8 cellular contexts compared by ENCODE assay signal in the genomic region with DNA sequence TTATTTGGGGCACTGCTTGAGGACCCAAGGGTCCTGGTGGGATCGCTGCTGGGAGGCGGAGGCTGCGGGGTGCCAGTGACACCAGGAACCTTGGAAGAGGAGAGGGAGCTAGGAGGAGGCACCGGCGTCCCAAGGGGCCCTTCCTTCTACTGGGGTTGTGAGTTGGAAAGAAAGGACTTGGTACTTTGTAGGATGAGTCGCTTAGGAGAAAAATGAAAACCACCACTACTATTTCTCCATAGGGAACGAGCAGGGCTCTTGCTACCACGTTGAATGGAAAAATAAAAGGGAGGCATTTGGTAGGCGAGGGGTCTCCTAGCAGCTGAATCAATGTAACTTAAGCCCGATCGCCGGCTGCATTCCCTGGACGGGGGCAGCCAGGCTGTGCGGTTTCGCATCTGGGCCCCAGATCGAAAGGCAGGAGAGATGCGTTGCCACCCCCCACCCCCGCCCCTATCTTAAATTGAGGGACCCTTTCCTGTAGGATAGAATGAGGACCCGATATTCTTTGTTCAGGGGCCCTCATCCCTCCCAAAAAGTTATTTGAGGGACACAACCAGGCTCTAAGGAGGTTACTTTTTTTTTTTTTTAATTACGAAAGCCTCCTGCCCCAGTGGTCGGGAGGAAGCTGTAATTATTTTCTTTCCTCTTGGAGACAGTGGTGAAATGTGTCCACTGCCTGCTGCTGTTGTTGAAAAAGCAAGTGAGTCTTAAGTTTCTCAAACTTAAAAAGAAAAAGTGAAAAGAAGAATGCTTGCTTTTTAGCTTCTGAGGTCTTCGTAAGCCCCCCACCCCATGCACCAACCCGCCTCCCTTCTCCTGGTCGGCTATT. TPM values are rescaled to one million over a fixed set of nuclear protein-coding genes. Genes with fewer than 3 reads are reported as not detected.
A peak's percentile ranks its signal among the peaks of the same experiment; 100 is the strongest.
DNase-seq lines count a peak whose midpoint lies in the region; ATAC-seq and TF ChIP-seq lines count a peak whose summit lies in the region.

No MANE protein-coding gene starts in this region.

- ATAC-seq in central memory CD8-positive, alpha-beta T cell (replicated peaks; ENCODE audit: extremely low read depth, poor library complexity, severe bottlenecking) = no peak
- ATAC-seq in naive thymus-derived CD8-positive, alpha-beta T cell = no peak
- ATAC-seq in GM21717 (IDR thresholded peaks at IDR 0.05; ENCODE audit: unreplicated experiment) = no peak
- no peak for ATAC-seq in omental fat pad (ENCODE audit: low FRiP score)

- H3K4me3 ChIP-seq in AG09309 (ENCODE audit: control insufficient read depth, low read depth, low read length) = peak overlapping the region; percentile 34
- H3K4me3 ChIP-seq in HUES48 (ENCODE audit: low read depth, low read length) = peak overlapping the region; percentile 76

- peak overlapping the region; percentile 83 for H3K27ac ChIP-seq in HUES48 (ENCODE audit: low read depth, low read length)

- no peaks in the 10 kb centered on the region; the same call in 1 of the 2 replicates for H3K36me3 ChIP-seq in HUES48 (ENCODE audit: control insufficient read depth, insufficient read depth, low read length)

- peaks cover 82% of the 10 kb centered on the region for H3K27me3 Mint-ChIP-seq in central memory CD8-positive, alpha-beta T cell
- H3K27me3 Mint-ChIP-seq in naive thymus-derived CD8-positive, alpha-beta T cell = peaks cover 33 to 68% (median 55%) of the 10 kb centered on the region in 5 donors

- H3K4me1 ChIP-seq in HUES48 (ENCODE audit: control insufficient read depth, insufficient read depth, low read length) = peaks cover 27% of the 10 kb centered on the region

- DNase-seq in AG09309 (ENCODE audit: low read depth) (no peak), COLO829 (ENCODE audit: low spot score) (no peak), omental fat pad (ENCODE audit: low spot score) (no peak), NAMALWA (ENCODE audit: low spot score) (no peak)
- DNase-seq in central memory CD8-positive, alpha-beta T cell (ENCODE audit: low spot score in 2 of 2) = no peak
- DNase-seq in naive thymus-derived CD8-positive, alpha-beta T cell = no peak

- peaks cover 14% of the 10 kb centered on the region for H3K4me1 Mint-ChIP-seq in central memory CD8-positive, alpha-beta T cell
- peaks cover 12 to 36% (median 31%) of the 10 kb centered on the region in 4 donors for H3K4me1 Mint-ChIP-seq in naive thymus-derived CD8-positive, alpha-beta T cell

- H3K9me3 ChIP-seq in HUES48 (ENCODE audit: control insufficient read depth, insufficient read depth, low read length) = no peaks in the 10 kb centered on the region

- peak overlapping the region; percentile 59 for H3K9ac ChIP-seq in HUES48 (ENCODE audit: low read depth, low read length)

- no peaks in the 10 kb centered on the region for H3K36me3 Mint-ChIP-seq in central memory CD8-positive, alpha-beta T cell (ENCODE audit: insufficient read depth)
- peaks cover 0 to 5% (median 0%) of the 10 kb centered on the region in 3 donors for H3K36me3 Mint-ChIP-seq in naive thymus-derived CD8-positive, alpha-beta T cell

- no peak overlapping the region for H3K27ac Mint-ChIP-seq in central memory CD8-positive, alpha-beta T cell (ENCODE audit: low read depth)
- H3K27ac Mint-ChIP-seq in naive thymus-derived CD8-positive, alpha-beta T cell = no peak overlapping the region

- TF ChIP-seq CTCF in AG09309 (IDR thresholded peaks at IDR 0.05; ENCODE audit: control insufficient read depth, insufficient read depth, low read depth, low read length, missing control alignments) (no peak), omental fat pad (IDR thresholded peaks at IDR 0.05) (no peak)

- H3K27me3 ChIP-seq in HUES48 (ENCODE audit: control insufficient read depth, insufficient read depth, low read length) = peaks cover 22% of the 10 kb centered on the region

- no peaks in the 10 kb centered on the region for H3K9me3 Mint-ChIP-seq in central memory CD8-positive, alpha-beta T cell
- peaks cover 0 to 2% (median 0%) of the 10 kb centered on the region in 9 donors for H3K9me3 Mint-ChIP-seq in naive thymus-derived CD8-positive, alpha-beta T cell

- H3K4me3 Mint-ChIP-seq in central memory CD8-positive, alpha-beta T cell = peak overlapping the region; percentile 71
- peak overlapping the region; percentile 69 to 87 (median 79) for H3K4me3 Mint-ChIP-seq in naive thymus-derived CD8-positive, alpha-beta T cell

- POLR2A ChIA-PET in naive thymus-derived CD8-positive, alpha-beta T cell (lab: Charles Lee) = no interaction called here

RNA-seq across cellular contexts. Expression of a gene that starts 1.3 kb away (rescaled TPM):
- total RNA-seq in naive thymus-derived CD8-positive, alpha-beta T cell = not detected
- under 1 TPM in 2 of 3 donors, not detected in 1; 0.15 to 0.48 TPM for polyA plus RNA-seq in naive thymus-derived CD8-positive, alpha-beta T cell
- total RNA-seq in omental fat pad = 100 to 1,000 TPM; 126 to 243 (median 153) TPM

Comparison
In these comparisons a context has a peak if more than half of its experiments do, and no peak if none do; other contexts are left out.
1. RNA of a gene that starts 1.3 kb away (total RNA-seq): 126 to 243 TPM in omental fat pad; not detected in naive thymus-derived CD8-positive, alpha-beta T cell; every median in the first group is over 10 times any median in the second.